12 cellular contexts compared by ENCODE assay signal in genomic region chr4:6109842-6110560, GRCh38.
A peak's percentile ranks its signal among the peaks of the same experiment; 100 is the strongest.
DNase-seq lines count a peak whose midpoint lies in the region; ATAC-seq, FAIRE-seq and TF ChIP-seq lines count a peak whose summit lies in the region.
"Had no signal": no experiment of that assay in that cellular context is flagged by ENCODE, and none has a peak within 500 bp of the region (broad histone marks: within the 10 kb centered on the region; RNA-seq: fewer than 3 reads in every experiment).

No MANE protein-coding gene starts in this region.

- DNase-seq in GM06990 (ENCODE audit: extremely low read depth, insufficient read length), result no peak
- peak; percentile 14 for DNase-seq in LoVo (ENCODE audit: low spot score)
- peak; percentile 66 to 80 for DNase-seq in T47D (ENCODE audit: low read depth in 1 of 2, low spot score in 1 of 2)
- DNase-seq in nephron progenitor cell, result no peak
- DNase-seq in GM12891 (ENCODE audit: insufficient read length, low spot score), result no peak
- DNase-seq in HPDE6-E6E7 (ENCODE audit: extremely low spot score), result no peak
- DNase-seq: activated T-cell treated with anti-CD3 and anti-CD28 coated beads for 4 hours; right cardiac atrium; stimulated activated naive CD8-positive, alpha-beta T cell treated with anti-CD3 and anti-CD28 coated beads, Interleukin-15, Interleukin-2, amounts not matched to agents 100 U/mL and 50 U/mL, for 24 hours had no signal

- no peaks in the 10 kb centered on the region for H3K9me3 Mint-ChIP-seq in nephron progenitor cell

- H3K27ac Mint-ChIP-seq in nephron progenitor cell, result no peak overlapping the region

- peaks cover 33% of the 10 kb centered on the region for H3K4me1 Mint-ChIP-seq in nephron progenitor cell

- no peak for FAIRE-seq in GM12891 (lab: Jason Lieb, UNC)
- FAIRE-seq: islet of Langerhans had no signal

- no peak for TF ChIP-seq POLR2A in GM12891 (IDR thresholded peaks at IDR 0.05; ENCODE audit: low read depth, low read length)

- H3K36me3 ChIP-seq in GM06990 (ENCODE audit: control insufficient read depth, insufficient read depth, low read length), result no peaks in the 10 kb centered on the region

- no peak overlapping the region for H3K4me3 Mint-ChIP-seq in nephron progenitor cell

- no peaks in the 10 kb centered on the region for H3K27me3 ChIP-seq in GM06990 (replicated peaks; ENCODE audit: control insufficient read depth, insufficient read depth, low read length)

- H3K36me3 Mint-ChIP-seq in nephron progenitor cell (ENCODE audit: low read depth), result no peaks in the 10 kb centered on the region

- H3K27me3 Mint-ChIP-seq in nephron progenitor cell (ENCODE audit: low read depth, poor library complexity), result peaks cover 43% of the 10 kb centered on the region

- in situ Hi-C loops in T47D (cut with HindIII; ENCODE audit: low pct_unique_long_range_greater_than_20kb, low sequenced_read_pairs), result no loop called here

- TF ChIP-seq CTCF in GM06990 (IDR thresholded peaks at IDR 0.05; ENCODE audit: insufficient read depth, low read length, poor library complexity, severe bottlenecking) (peak; percentile 46), nephron progenitor cell (IDR thresholded peaks at IDR 0.05) (peak; percentile 41)

- H3K4me3 ChIP-seq in GM06990 (replicated peaks; ENCODE audit: low read depth, low read length), result no peak overlapping the region

- no peak for ATAC-seq in HG02610 (IDR thresholded peaks at IDR 0.05; ENCODE audit: unreplicated experiment)
- no peak for ATAC-seq in HG02840 (IDR thresholded peaks at IDR 0.05; ENCODE audit: low FRiP score, unreplicated experiment)
- ATAC-seq: right cardiac atrium had no signal

TF ChIP-seq in GM12891, 5 proteins besides CTCF, POLR2A, EP300 and RAD21:
- TF ChIP-seq POU2F2 (IDR thresholded peaks at IDR 0.05; ENCODE audit: low read depth, low read length), result no peak
- TF ChIP-seq TAF1 (IDR thresholded peaks at IDR 0.05; ENCODE audit: low read depth, low read length), result no peak
- TF ChIP-seq PAX5 (IDR thresholded peaks at IDR 0.05; ENCODE audit: insufficient read depth, low read length, severe bottlenecking), result no peak
- TF ChIP-seq POLR2AphosphoS5 (IDR thresholded peaks at IDR 0.05; ENCODE audit: low read depth, low read length), result no peak

Comparison
In these comparisons a context has a peak if more than half of its experiments do, and no peak if none do; other contexts are left out.
1. DNase-seq: peak in LoVo (single experiment) and T47D (2 of 2); none in GM06990 (single experiment), nephron progenitor cell (single experiment), GM12891 (single experiment) and HPDE6-E6E7 (single experiment).